ENCODE assay signal across 33 cellular contexts in genomic region chr20:29349836-29350235, GRCh38.
"Had no signal": no experiment of that assay in that cellular context is flagged by ENCODE, and none has a peak within 500 bp of the region (broad histone marks: within the 10 kb centered on the region; RNA-seq: fewer than 3 reads in every experiment).

No MANE protein-coding gene starts in this region.

- DNase-seq: activated B cell treated with CpG ODN at 0.5 μM for 24 hours; activated CD4-positive, alpha-beta memory T cell treated with anti-CD3 and anti-CD28 coated beads for 36 hours; activated CD4-positive, alpha-beta T cell treated with anti-CD3 and anti-CD28 coated beads for 4 hours; activated CD4-positive, alpha-beta T cell treated with anti-CD3 and anti-CD28 coated beads, Interleukin-2, amount 10 ng/mL, durations not matched to agents 24 days and 14 days; activated CD4-positive, alpha-beta T cell treated with anti-CD3 and anti-CD28 coated beads, Interleukin-2, amount 50 U/mL, for 1 hour; activated CD4-positive, alpha-beta T cell treated with anti-CD3 and anti-CD28 coated beads, Interleukin-2, amount 50 U/mL, for 4 hours; activated CD4-positive, CD25-positive, alpha-beta regulatory T cell treated with anti-CD3 and anti-CD28 coated beads, Interleukin-2, amount 50 U/mL, for 72 hours; activated CD8-positive, alpha-beta memory T cell treated with anti-CD3 and anti-CD28 coated beads, Interleukin-2, amount 50 U/mL, for 4 hours; activated CD8-positive, alpha-beta T cell treated with anti-CD3 and anti-CD28 coated beads for 36 hours; activated gamma-delta T cell; activated naive CD4-positive, alpha-beta T cell treated with anti-CD3 and anti-CD28 coated beads, Interleukin-2, amount 10 ng/mL, durations not matched to agents 7 days and 5 days; activated naive CD4-positive, alpha-beta T cell treated with Interleukin-2 at 50 U/mL for 16 hours; activated naive CD8-positive, alpha-beta T cell treated with anti-CD3 and anti-CD28 coated beads, Interleukin-2, amount 10 ng/mL, durations not matched to agents 7 days and 5 days; activated naive CD8-positive, alpha-beta T cell treated with anti-CD3 and anti-CD28 coated beads, Interleukin-2, amount 50 U/mL, for 24 hours; activated T-cell treated with anti-CD3 and anti-CD28 coated beads for 4 hours; activated T-cell treated with anti-CD3 and anti-CD28 coated beads, Interleukin-2, amount 50 U/mL, for 1 hour; activated T-cell treated with anti-CD3 and anti-CD28 coated beads, Interleukin-2, amount 50 U/mL, for 4 hours; activated T-cell treated with anti-CD3 and anti-CD28 coated beads, Interleukin-2, amount 50 U/mL, for 72 hours; amygdala; anterior cingulate cortex; caudate nucleus; cerebellar nuclear complex; T-cell; T-helper 17 cell had no signal

- H3K4me1 ChIP-seq: ascending aorta had no signal

- H3K27ac ChIP-seq: ascending aorta, cardiac muscle cell, VCaP had no signal

- H3K27me3 ChIP-seq: ascending aorta, cardiac muscle cell had no signal

- ATAC-seq: activated CD8-positive, alpha-beta T cell treated with anti-CD3 and anti-CD28 coated beads for 36 hours; activated naive CD8-positive, alpha-beta T cell treated with anti-CD3 and anti-CD28 coated beads, Interleukin-2, amount 50 U/mL, for 24 hours; activated T-cell treated with anti-CD3 and anti-CD28 coated beads, Interleukin-2, amount 50 U/mL, for 4 hours; activated T-cell treated with anti-CD3 and anti-CD28 coated beads, Interleukin-2, amount 50 U/mL, for 72 hours; activated T-helper 17 cell treated with anti-CD3 and anti-CD28 coated beads, Interleukin-2, amount 50 U/mL, for 72 hours; T-cell; T-helper 17 cell had no signal

- H3K36me3 ChIP-seq: ascending aorta, cardiac muscle cell had no signal

- H3K36me3 Mint-ChIP-seq: activated CD4-positive, alpha-beta memory T cell treated with anti-CD3 and anti-CD28 coated beads for 36 hours; activated naive CD4-positive, alpha-beta T cell treated with anti-CD3 and anti-CD28 coated beads, Interleukin-2, amount 10 ng/mL, durations not matched to agents 7 days and 5 days; activated naive CD4-positive, alpha-beta T cell treated with anti-CD3 and anti-CD28 coated beads, Interleukin-2, amount 50 U/mL, for 24 hours; activated naive CD8-positive, alpha-beta T cell treated with anti-CD3 and anti-CD28 coated beads, Interleukin-2, amount 10 ng/mL, durations not matched to agents 7 days and 5 days; brain; T-cell had no signal

- H3K4me1 Mint-ChIP-seq: activated B cell treated with CpG ODN at 0.5 μM for 24 hours; activated CD4-positive, alpha-beta T cell treated with anti-CD3 and anti-CD28 coated beads, Interleukin-2, amount 10 ng/mL, durations not matched to agents 24 days and 14 days; activated naive CD4-positive, alpha-beta T cell treated with anti-CD3 and anti-CD28 coated beads, Interleukin-2, amount 10 ng/mL, durations not matched to agents 7 days and 5 days; activated naive CD4-positive, alpha-beta T cell treated with anti-CD3 and anti-CD28 coated beads, Interleukin-2, amount 50 U/mL, for 24 hours; activated naive CD8-positive, alpha-beta T cell treated with anti-CD3 and anti-CD28 coated beads, Interleukin-2, amount 10 ng/mL, durations not matched to agents 7 days and 5 days; activated naive CD8-positive, alpha-beta T cell treated with anti-CD3 and anti-CD28 coated beads, Interleukin-2, amount 50 U/mL, for 24 hours; activated T-helper 17 cell treated with anti-CD3 and anti-CD28 coated beads, Interleukin-2, amount 50 U/mL, for 72 hours; brain; central memory CD8-positive, alpha-beta T cell; T-cell; T-helper 17 cell had no signal

- H3K4me3 Mint-ChIP-seq: activated B cell treated with CpG ODN at 0.5 μM for 24 hours; activated CD4-positive, alpha-beta memory T cell treated with anti-CD3 and anti-CD28 coated beads for 36 hours; activated CD4-positive, alpha-beta T cell treated with anti-CD3 and anti-CD28 coated beads, Interleukin-2, amount 10 ng/mL, durations not matched to agents 24 days and 14 days; activated CD8-positive, alpha-beta T cell treated with anti-CD3 and anti-CD28 coated beads for 36 hours; activated naive CD4-positive, alpha-beta T cell treated with anti-CD3 and anti-CD28 coated beads, Interleukin-2, amount 10 ng/mL, durations not matched to agents 7 days and 5 days; activated naive CD4-positive, alpha-beta T cell treated with anti-CD3 and anti-CD28 coated beads, Interleukin-2, amount 50 U/mL, for 24 hours; activated naive CD8-positive, alpha-beta T cell; activated naive CD8-positive, alpha-beta T cell treated with anti-CD3 and anti-CD28 coated beads, Interleukin-2, amount 10 ng/mL, durations not matched to agents 7 days and 5 days; activated naive CD8-positive, alpha-beta T cell treated with anti-CD3 and anti-CD28 coated beads, Interleukin-2, amount 50 U/mL, for 24 hours; activated T-cell treated with anti-CD3 and anti-CD28 coated beads, Interleukin-2, amount 50 U/mL, for 4 hours; activated T-cell treated with anti-CD3 and anti-CD28 coated beads, Interleukin-2, amount 50 U/mL, for 72 hours; activated T-helper 1 cell treated with anti-CD3 and anti-CD28 coated beads, Interleukin-12 subunit alpha, Interleukin-12 subunit beta, Interleukin-2, Interleukin-4 antibody, amounts not matched to agents 30 ng/mL and 10 ng/mL and 1 ng/mL, durations not matched to agents 14 hours and 24 hours and 36 hours; activated T-helper 17 cell treated with anti-CD3 and anti-CD28 coated beads, Interleukin-2, amount 50 U/mL, for 72 hours; brain; central memory CD8-positive, alpha-beta T cell; T-cell; T-helper 17 cell had no signal

- H3K4me3 ChIP-seq: ascending aorta, cardiac muscle cell had no signal

- H3K9me3 ChIP-seq: ascending aorta had no signal

- H3K27ac Mint-ChIP-seq: activated B cell treated with CpG ODN at 0.5 μM for 24 hours; activated CD4-positive, alpha-beta memory T cell treated with anti-CD3 and anti-CD28 coated beads for 36 hours; activated CD4-positive, alpha-beta T cell treated with anti-CD3 and anti-CD28 coated beads, Interleukin-2, amount 10 ng/mL, durations not matched to agents 24 days and 14 days; activated CD8-positive, alpha-beta T cell treated with anti-CD3 and anti-CD28 coated beads for 36 hours; activated naive CD4-positive, alpha-beta T cell treated with anti-CD3 and anti-CD28 coated beads, Interleukin-2, amount 10 ng/mL, durations not matched to agents 7 days and 5 days; activated naive CD4-positive, alpha-beta T cell treated with anti-CD3 and anti-CD28 coated beads, Interleukin-2, amount 50 U/mL, for 24 hours; activated naive CD8-positive, alpha-beta T cell; activated naive CD8-positive, alpha-beta T cell treated with anti-CD3 and anti-CD28 coated beads, Interleukin-2, amount 10 ng/mL, durations not matched to agents 7 days and 5 days; activated naive CD8-positive, alpha-beta T cell treated with anti-CD3 and anti-CD28 coated beads, Interleukin-2, amount 50 U/mL, for 24 hours; activated T-cell treated with anti-CD3 and anti-CD28 coated beads, Interleukin-2, amount 50 U/mL, for 72 hours; activated T-helper 1 cell treated with anti-CD3 and anti-CD28 coated beads, Interleukin-12 subunit alpha, Interleukin-12 subunit beta, Interleukin-2, Interleukin-4 antibody, amounts not matched to agents 30 ng/mL and 10 ng/mL and 1 ng/mL, durations not matched to agents 14 hours and 24 hours and 36 hours; activated T-helper 17 cell treated with anti-CD3 and anti-CD28 coated beads, Interleukin-2, amount 50 U/mL, for 72 hours; brain; T-cell; T-helper 17 cell had no signal

- H3K27me3 Mint-ChIP-seq: activated B cell treated with CpG ODN at 0.5 μM for 24 hours; activated CD4-positive, alpha-beta memory T cell treated with anti-CD3 and anti-CD28 coated beads for 36 hours; activated CD4-positive, alpha-beta T cell treated with anti-CD3 and anti-CD28 coated beads, Interleukin-2, amount 10 ng/mL, durations not matched to agents 24 days and 14 days; activated CD8-positive, alpha-beta T cell treated with anti-CD3 and anti-CD28 coated beads for 36 hours; activated naive CD4-positive, alpha-beta T cell treated with anti-CD3 and anti-CD28 coated beads, Interleukin-2, amount 10 ng/mL, durations not matched to agents 7 days and 5 days; activated naive CD4-positive, alpha-beta T cell treated with anti-CD3 and anti-CD28 coated beads, Interleukin-2, amount 50 U/mL, for 24 hours; activated naive CD8-positive, alpha-beta T cell treated with anti-CD3 and anti-CD28 coated beads, Interleukin-2, amount 10 ng/mL, durations not matched to agents 7 days and 5 days; activated naive CD8-positive, alpha-beta T cell treated with anti-CD3 and anti-CD28 coated beads, Interleukin-2, amount 50 U/mL, for 24 hours; brain; central memory CD8-positive, alpha-beta T cell; T-cell; T-helper 17 cell had no signal
